Comparison of ENCODE assay signal across 28 cellular contexts in the genomic region with DNA sequence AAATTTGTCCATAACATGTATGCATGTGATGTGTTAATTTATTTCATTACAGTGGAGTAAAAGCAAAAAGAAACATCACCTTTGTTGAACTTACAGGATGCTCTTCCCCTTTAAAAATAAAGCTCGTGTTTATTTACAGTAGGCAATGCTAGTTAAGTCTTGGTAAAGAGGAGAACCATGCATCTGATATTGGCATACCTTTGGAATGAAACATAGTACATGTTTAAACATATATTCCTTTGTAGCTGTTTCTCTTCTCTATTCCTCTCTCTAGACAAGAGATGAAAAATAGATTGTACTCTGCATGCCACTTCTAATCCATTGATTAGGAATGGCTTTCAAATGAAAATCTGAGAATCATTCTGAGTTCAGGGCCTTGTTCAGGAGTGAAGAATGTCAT.
"Had no signal": no experiment of that assay in that cellular context is flagged by ENCODE, and none has a peak within 500 bp of the region (broad histone marks: within the 10 kb centered on the region; RNA-seq: fewer than 3 reads in every experiment).

No MANE protein-coding gene starts in this region.

- H3K27me3 ChIP-seq: neutrophil, pancreas, right lobe of liver, sigmoid colon, spleen, stomach, thyroid gland, tibial nerve, upper lobe of left lung, vagina had no signal

- H3K4me1 ChIP-seq: pancreas, psoas muscle, sigmoid colon, spleen, stomach, thyroid gland, tibial nerve, upper lobe of left lung, vagina had no signal

- ATAC-seq: naive thymus-derived CD8-positive, alpha-beta T cell; natural killer cell treated with Interleukin-12 subunit alpha and Interleukin-12 subunit beta and Interleukin-15 and Interleukin-18, amount 100 ng/mL, for 72 hours; pancreas; psoas muscle; right cardiac atrium; right lobe of liver; stimulated activated effector memory CD8-positive, alpha-beta T cell treated with anti-CD3 and anti-CD28 coated beads, Interleukin-12 subunit alpha, Interleukin-12 subunit beta, amount 100 ng/mL, for 72 hours; stimulated activated naive B cell treated with anti-CD40 and anti-IgM and Interleukin-4, amounts not matched to agents 10 μg/mL and 1 μg/mL and 100 μg/mL, for 72 hours had no signal

- H3K9me3 Mint-ChIP-seq: nephron progenitor cell had no signal

- H3K36me3 Mint-ChIP-seq: naive thymus-derived CD8-positive, alpha-beta T cell; stimulated activated effector memory CD8-positive, alpha-beta T cell treated with anti-CD3 and anti-CD28 coated beads, Interleukin-12 subunit alpha, Interleukin-12 subunit beta, amount 100 ng/mL, for 72 hours; stimulated activated naive B cell treated with anti-CD40 and anti-IgM and Interleukin-4, amounts not matched to agents 10 μg/mL and 1 μg/mL and 100 μg/mL, for 72 hours had no signal

- H3K4me3 Mint-ChIP-seq: naive thymus-derived CD8-positive, alpha-beta T cell; natural killer cell treated with Interleukin-12 subunit alpha and Interleukin-12 subunit beta and Interleukin-15 and Interleukin-18, amount 100 ng/mL, for 72 hours; nephron progenitor cell; neural crest cell; stimulated activated effector memory CD8-positive, alpha-beta T cell treated with anti-CD3 and anti-CD28 coated beads, Interleukin-12 subunit alpha, Interleukin-12 subunit beta, amount 100 ng/mL, for 72 hours; stimulated activated naive B cell treated with anti-CD40 and anti-IgM and Interleukin-4, amounts not matched to agents 10 μg/mL and 1 μg/mL and 100 μg/mL, for 72 hours; stimulated activated naive CD8-positive, alpha-beta T cell treated with anti-CD3 and anti-CD28 coated beads, Interleukin-15, Interleukin-2, amounts not matched to agents 100 ng/mL and 50 ng/mL, for 24 hours had no signal

- H3K4me1 Mint-ChIP-seq: naive thymus-derived CD8-positive, alpha-beta T cell; neural crest cell; stimulated activated effector memory CD8-positive, alpha-beta T cell treated with anti-CD3 and anti-CD28 coated beads, Interleukin-12 subunit alpha, Interleukin-12 subunit beta, amount 100 ng/mL, for 72 hours; stimulated activated naive B cell treated with anti-CD40 and anti-IgM and Interleukin-4, amounts not matched to agents 10 μg/mL and 1 μg/mL and 100 μg/mL, for 72 hours had no signal

- H3K27ac Mint-ChIP-seq: naive thymus-derived CD8-positive, alpha-beta T cell; natural killer cell treated with Interleukin-12 subunit alpha and Interleukin-12 subunit beta and Interleukin-15 and Interleukin-18, amount 100 ng/mL, for 72 hours; nephron progenitor cell; stimulated activated effector memory CD8-positive, alpha-beta T cell treated with anti-CD3 and anti-CD28 coated beads, Interleukin-12 subunit alpha, Interleukin-12 subunit beta, amount 100 ng/mL, for 72 hours; stimulated activated naive B cell treated with anti-CD40 and anti-IgM and Interleukin-4, amounts not matched to agents 10 μg/mL and 1 μg/mL and 100 μg/mL, for 72 hours; stimulated activated naive CD8-positive, alpha-beta T cell treated with anti-CD3 and anti-CD28 coated beads, Interleukin-15, Interleukin-2, amounts not matched to agents 100 ng/mL and 50 ng/mL, for 24 hours had no signal

- H3K36me3 ChIP-seq: neutrophil, pancreas, right lobe of liver, sigmoid colon, spleen, stomach, thoracic aorta, thyroid gland, tibial nerve, upper lobe of left lung, vagina had no signal

- H3K27ac ChIP-seq: neutrophil, pancreas, psoas muscle, right lobe of liver, sigmoid colon, spleen, stomach, thoracic aorta, thyroid gland, tibial nerve, upper lobe of left lung, vagina had no signal

- DNase-seq: naive thymus-derived CD8-positive, alpha-beta T cell; nephron progenitor cell; nucleus accumbens; pancreas; psoas muscle; right cardiac atrium; right lobe of liver; sigmoid colon; small intestine; spleen; stimulated activated CD4-positive, alpha-beta T cell treated with anti-CD3 and anti-CD28 coated beads, Interleukin-12 subunit alpha, Interleukin-12 subunit beta, amount 100 ng/mL, for 4 hours; stimulated activated CD4-positive, alpha-beta T cell treated with anti-CD3 and anti-CD28 coated beads, Interleukin-1b, Interleukin-23, amount 100 ng/mL, for 48 hours; stimulated activated CD4-positive, alpha-beta T cell treated with anti-CD3 and anti-CD28 coated beads, Interleukin-2, amount 100 ng/mL, for 48 hours; stimulated activated CD4-positive, alpha-beta T cell treated with anti-CD3 and anti-CD28 coated beads, Interleukin-4, amount 100 ng/mL, for 24 hours; stimulated activated naive B cell treated with anti-CD40 and anti-IgM and Interleukin-4, amounts not matched to agents 10 μg/mL and 1 μg/mL and 100 μg/mL, for 72 hours; stimulated activated naive CD4-positive, alpha-beta T cell treated with Interleukin-2 at 50 U/mL for 16 hours; stomach; thyroid gland; trophoblast cell; upper lobe of left lung had no signal

- H3K9me3 ChIP-seq: neutrophil, pancreas, psoas muscle, right lobe of liver, sigmoid colon, thoracic aorta, thyroid gland, tibial nerve, upper lobe of left lung, vagina had no signal

- H3K4me3 ChIP-seq: pancreas, psoas muscle, right lobe of liver, sigmoid colon, spleen, stomach, thoracic aorta, thyroid gland, tibial nerve, upper lobe of left lung, vagina had no signal

- H3K27me3 Mint-ChIP-seq: naive thymus-derived CD8-positive, alpha-beta T cell; natural killer cell treated with Interleukin-12 subunit alpha and Interleukin-12 subunit beta and Interleukin-15 and Interleukin-18, amount 100 ng/mL, for 72 hours; stimulated activated naive B cell treated with anti-CD40 and anti-IgM and Interleukin-4, amounts not matched to agents 10 μg/mL and 1 μg/mL and 100 μg/mL, for 72 hours; stimulated activated naive CD8-positive, alpha-beta T cell treated with anti-CD3 and anti-CD28 coated beads, Interleukin-15, Interleukin-2, amounts not matched to agents 100 ng/mL and 50 ng/mL, for 24 hours had no signal
